Comparison of ENCODE assay signal across 8 cellular contexts in genomic region chr12:120686151-120686689, GRCh38.
DNase-seq lines count a peak whose midpoint lies in the region; ATAC-seq and TF ChIP-seq lines count a peak whose summit lies in the region.

No MANE protein-coding gene starts in this region.

- peak; percentile 82 for TF ChIP-seq POLR2A in GM18951 (IDR thresholded peaks at IDR 0.05; ENCODE audit: extremely low read depth, insufficient read depth, insufficient read length)

- DNase-seq in AG08395 (ENCODE audit: low spot score) (peak; percentile 96), NCI-H226 (peak; percentile 97), islet precursor cell (peak; percentile 99)
- DNase-seq in activated CD4-positive, CD25-positive, alpha-beta regulatory T cell (lab: John Stamatoyannopoulos, UW), result peak; percentile 89 to 94 (median 91)
- DNase-seq in central memory CD8-positive, alpha-beta T cell (ENCODE audit: low spot score in 2 of 2), result peak; percentile 93 to 95
- DNase-seq in stimulated activated CD4-positive, alpha-beta T cell treated with anti-CD3 and anti-CD28 coated beads, Interleukin-12 subunit alpha, Interleukin-12 subunit beta, amount 100 ng/mL, for 48 hours (ENCODE audit: low read depth in 2 of 3, low spot score in 1 of 3), result peak; percentile 89 to 96 (median 96)

- in situ Hi-C loops in GM18951 (cut with MboI; ENCODE audit: low sequenced_read_pairs, unreplicated experiment), result no loop called here

- peaks cover 11% of the 10 kb centered on the region for H3K36me3 Mint-ChIP-seq in central memory CD8-positive, alpha-beta T cell (ENCODE audit: insufficient read depth)

- H3K4me3 Mint-ChIP-seq in central memory CD8-positive, alpha-beta T cell, result peak overlapping the region; percentile 83

- no peaks in the 10 kb centered on the region for H3K27me3 Mint-ChIP-seq in central memory CD8-positive, alpha-beta T cell

- peak overlapping the region; percentile 75 for H3K27ac Mint-ChIP-seq in central memory CD8-positive, alpha-beta T cell (ENCODE audit: low read depth)

- H3K4me1 Mint-ChIP-seq in central memory CD8-positive, alpha-beta T cell, result peaks cover 24% of the 10 kb centered on the region

- peak; percentile 73 for ATAC-seq in HG03175 (IDR thresholded peaks at IDR 0.05; ENCODE audit: unreplicated experiment)
- ATAC-seq in central memory CD8-positive, alpha-beta T cell (replicated peaks; ENCODE audit: extremely low read depth, poor library complexity, severe bottlenecking), result peak; percentile 84

- H3K9me3 Mint-ChIP-seq in central memory CD8-positive, alpha-beta T cell, result no peaks in the 10 kb centered on the region

Comparison
In these comparisons a context has a peak if more than half of its experiments do, and no peak if none do; other contexts are left out.
1. Peak in every context shown above with its lines: DNase-seq and ATAC-seq.